ENCODE assay signal across 8 cellular contexts in the genomic region with DNA sequence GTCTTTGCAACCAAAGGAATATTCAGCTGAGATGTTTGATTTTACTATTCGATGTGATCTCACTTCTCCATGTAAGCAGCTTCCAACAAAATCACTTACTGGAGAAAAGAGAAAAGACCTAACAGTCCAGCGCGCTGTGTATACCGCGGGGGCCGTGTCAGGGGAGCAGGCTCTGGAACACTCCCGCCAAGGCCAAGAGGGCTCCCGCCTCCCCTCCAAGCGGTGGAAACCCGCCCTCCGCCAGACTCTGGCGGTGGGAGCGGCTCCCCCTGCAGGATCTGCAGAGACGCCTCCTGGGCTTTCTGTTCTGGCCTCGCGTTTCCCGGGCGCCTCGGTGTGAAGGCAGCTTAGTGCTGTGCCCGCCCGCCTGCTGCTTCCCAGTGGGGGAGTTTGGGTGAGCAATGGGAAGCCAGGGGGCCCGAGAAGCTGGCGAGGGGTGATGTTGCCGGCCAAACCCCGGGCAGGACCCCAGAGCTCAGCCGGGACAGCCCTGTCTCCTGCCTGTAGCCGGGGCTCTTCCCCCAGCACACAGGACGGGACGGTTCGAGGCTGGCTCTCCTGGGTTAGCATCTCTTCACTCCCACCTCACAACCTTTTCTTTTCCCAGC. TPM values are rescaled to one million over a fixed set of nuclear protein-coding genes. Genes with fewer than 3 reads are reported as not detected.
DNase-seq lines count a peak whose midpoint lies in the region; ATAC-seq and TF ChIP-seq lines count a peak whose summit lies in the region.

No MANE protein-coding gene starts in this region.

- ATAC-seq in GM19324 (IDR thresholded peaks at IDR 0.05; ENCODE audit: low FRiP score, unreplicated experiment): no peak

- H3K4me3 ChIP-seq in KMS-11 (IDR thresholded peaks at IDR 0.05; ENCODE audit: insufficient read depth, low read depth, low read length): no peak overlapping the region
- H3K4me3 ChIP-seq in SJSA1: peak overlapping the region; percentile 14
- peak overlapping the region; percentile 67 for H3K4me3 ChIP-seq in osteoblast (ENCODE audit: insufficient read depth, low read length)

- H3K4me1 ChIP-seq in KMS-11 (ENCODE audit: low read depth, poor library complexity, severe bottlenecking): peaks cover 13% of the 10 kb centered on the region
- peaks cover 16% of the 10 kb centered on the region for H3K4me1 ChIP-seq in SJSA1 (replicated peaks)
- H3K4me1 ChIP-seq in osteoblast (ENCODE audit: insufficient read depth, low read length): peaks cover 8% of the 10 kb centered on the region

- peaks cover 2% of the 10 kb centered on the region; the same call in 1 of the 2 replicates for H3K27me3 ChIP-seq in KMS-11 (ENCODE audit: insufficient read depth, low read depth)
- H3K27me3 ChIP-seq in SJSA1 (replicated peaks): peaks cover 6% of the 10 kb centered on the region; the same call in 1 of the 2 replicates
- peaks cover 24% of the 10 kb centered on the region for H3K27me3 ChIP-seq in osteoblast (ENCODE audit: insufficient read depth, low read length)

- DNase-seq in GM10266 (ENCODE audit: extremely low spot score): peak; percentile 84
- peak; percentile 74 to 86 for DNase-seq in SJSA1 (ENCODE audit: low read depth in 1 of 2, low spot score in 2 of 2)
- peak; percentile 66 for DNase-seq in activated naive CD4-positive, alpha-beta T cell treated with Interleukin-2 at 50 U/mL for 16 hours
- peak; percentile 70 for DNase-seq in globus pallidus (ENCODE audit: low spot score)
- DNase-seq in osteoblast (ENCODE audit: insufficient read length, low spot score, missing footprints): peak; percentile 97
- DNase-seq in superior temporal gyrus (ENCODE audit: extremely low spot score): peak; percentile 70

- H4K20me1 ChIP-seq in KMS-11 (ENCODE audit: insufficient read depth) (no peaks in the 10 kb centered on the region), osteoblast (ENCODE audit: insufficient read depth, low read length) (no peaks in the 10 kb centered on the region)

- H2AFZ ChIP-seq in KMS-11 (ENCODE audit: low read depth) (peak overlapping the region; percentile 84), osteoblast (ENCODE audit: low read length) (peak overlapping the region; percentile 93)

- peak; percentile 77 for TF ChIP-seq CTCF in GM10266 (IDR thresholded peaks at IDR 0.05; ENCODE audit: control insufficient read depth, insufficient read depth, low read depth, missing control alignments)
- TF ChIP-seq CTCF in KMS-11 (conservative IDR thresholded peaks at IDR 0.05; ENCODE audit: low read depth, low read length): peak; percentile 60; the same call in 1 of the 2 replicates
- TF ChIP-seq CTCF in osteoblast (IDR thresholded peaks at IDR 0.05; ENCODE audit: extremely low read depth, low read depth, low read length): peak; percentile 63

- H3K9ac ChIP-seq in KMS-11: no peak overlapping the region; the same call in 1 of the 2 replicates

- H3K4me2 ChIP-seq in KMS-11: peak overlapping the region; percentile 63
- H3K4me2 ChIP-seq in osteoblast (ENCODE audit: insufficient read depth, low read length): peak overlapping the region; percentile 72

- H3K36me3 ChIP-seq in KMS-11 (ENCODE audit: insufficient read depth) (no peaks in the 10 kb centered on the region), SJSA1 (no peaks in the 10 kb centered on the region), osteoblast (ENCODE audit: insufficient read depth, low read length) (no peaks in the 10 kb centered on the region)

- no peaks in the 10 kb centered on the region; the same call in 1 of the 2 replicates for H3K9me3 ChIP-seq in SJSA1 (replicated peaks)
- H3K9me3 ChIP-seq in osteoblast (ENCODE audit: low read depth, low read length): no peaks in the 10 kb centered on the region

- no peaks in the 10 kb centered on the region for H3K79me2 ChIP-seq in KMS-11 (ENCODE audit: insufficient read depth, low read depth)
- no peaks in the 10 kb centered on the region for H3K79me2 ChIP-seq in osteoblast (ENCODE audit: insufficient read depth, low read length)

- H3K27ac ChIP-seq in KMS-11 (no peak overlapping the region), SJSA1 (no peak overlapping the region), osteoblast (ENCODE audit: low read depth, low read length) (no peak overlapping the region)

RNA-seq across cellular contexts. Expression of a gene that starts 36.3 kb away (rescaled TPM):
- total RNA-seq in SJSA1 (2014; rRNA removed; shearing (Covaris generic)): 28.7 and 30.2 TPM in 2 replicates
- total RNA-seq in osteoblast: 13.4 and 13.6 TPM in 2 replicates

RNA-seq across cellular contexts. Expression of a gene that starts 57.8 kb away (rescaled TPM):
- 20.2 and 24.4 TPM in 2 replicates for total RNA-seq in SJSA1 (2014; rRNA removed; shearing (Covaris generic))
- 16.3 and 18.6 TPM in 2 replicates for total RNA-seq in osteoblast
